ENCODE assay signal across 1 cellular context in genomic region chr7:946256-946996, GRCh38.
TF ChIP-seq lines count a peak whose summit lies in the region.

No MANE protein-coding gene starts in this region.

TF ChIP-seq in HepG2, 621 proteins besides CTCF, POLR2A, EP300 and RAD21:
- no peak for TF ChIP-seq ZNF205 (CRISPR knock-in tag; IDR thresholded peaks at IDR 0.05)
- TF ChIP-seq ZNF121 (CRISPR knock-in tag; IDR thresholded peaks at IDR 0.05): peak; percentile 68
- TF ChIP-seq GATA4 (IDR thresholded peaks at IDR 0.05; ENCODE audit: borderline replicate concordance, low read depth): no peak
- TF ChIP-seq NR2F1 (CRISPR knock-in tag; IDR thresholded peaks at IDR 0.05): no peak
- no peak for TF ChIP-seq ZNF17 (CRISPR knock-in tag; IDR thresholded peaks at IDR 0.05)
- TF ChIP-seq ATF7-NPFF (CRISPR knock-in tag; IDR thresholded peaks at IDR 0.05; ENCODE audit: low read depth): no peak
- no peak for TF ChIP-seq ADNP (CRISPR knock-in tag; IDR thresholded peaks at IDR 0.05)
- no peak for TF ChIP-seq ZNF317 (CRISPR knock-in tag; IDR thresholded peaks at IDR 0.05)
- no peak for TF ChIP-seq MIXL1 (CRISPR knock-in tag; IDR thresholded peaks at IDR 0.05)
- no peak for TF ChIP-seq ZFAT (CRISPR knock-in tag; conservative IDR thresholded peaks at IDR 0.05)
- 0 out of 2 replicates have a peak, but pooled peaks have one; percentile 43 for TF ChIP-seq RBFOX2 (IDR thresholded peaks at IDR 0.05; ENCODE audit: low read depth, low read length)
- no peak for TF ChIP-seq ZNF646 (CRISPR knock-in tag; IDR thresholded peaks at IDR 0.05)
- TF ChIP-seq ZNF670 (CRISPR knock-in tag; IDR thresholded peaks at IDR 0.05; ENCODE audit: borderline replicate concordance): no peak
- TF ChIP-seq ZKSCAN1 (IDR thresholded peaks at IDR 0.05; ENCODE audit: low read length): no peak
- TF ChIP-seq BORCS8-MEF2B (CRISPR knock-in tag; IDR thresholded peaks at IDR 0.05): no peak
- no peak for TF ChIP-seq HOXD1 (CRISPR knock-in tag; IDR thresholded peaks at IDR 0.05)
- TF ChIP-seq IRF2 (CRISPR knock-in tag; IDR thresholded peaks at IDR 0.05): no peak
- no peak for TF ChIP-seq NRL (CRISPR knock-in tag; IDR thresholded peaks at IDR 0.05; ENCODE audit: borderline replicate concordance)
- TF ChIP-seq, protein P1, sequence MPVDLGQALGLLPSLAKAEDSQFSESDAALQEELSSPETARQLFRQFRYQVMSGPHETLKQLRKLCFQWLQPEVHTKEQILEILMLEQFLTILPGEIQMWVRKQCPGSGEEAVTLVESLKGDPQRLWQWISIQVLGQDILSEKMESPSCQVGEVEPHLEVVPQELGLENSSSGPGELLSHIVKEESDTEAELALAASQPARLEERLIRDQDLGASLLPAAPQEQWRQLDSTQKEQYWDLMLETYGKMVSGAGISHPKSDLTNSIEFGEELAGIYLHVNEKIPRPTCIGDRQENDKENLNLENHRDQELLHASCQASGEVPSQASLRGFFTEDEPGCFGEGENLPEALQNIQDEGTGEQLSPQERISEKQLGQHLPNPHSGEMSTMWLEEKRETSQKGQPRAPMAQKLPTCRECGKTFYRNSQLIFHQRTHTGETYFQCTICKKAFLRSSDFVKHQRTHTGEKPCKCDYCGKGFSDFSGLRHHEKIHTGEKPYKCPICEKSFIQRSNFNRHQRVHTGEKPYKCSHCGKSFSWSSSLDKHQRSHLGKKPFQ (CRISPR knock-in tag; IDR thresholded peaks at IDR 0.05; ENCODE audit: insufficient replicate concordance): no peak
- 0 out of 2 replicates have a peak, but pooled peaks have one; percentile 15 for TF ChIP-seq ZNF263 (CRISPR knock-in tag; IDR thresholded peaks at IDR 0.05)
- no peak for TF ChIP-seq ZNF629 (CRISPR knock-in tag; conservative IDR thresholded peaks at IDR 0.05)
- no peak for TF ChIP-seq NPAS2 (CRISPR knock-in tag; IDR thresholded peaks at IDR 0.05; ENCODE audit: borderline replicate concordance)
- TF ChIP-seq ZBTB20 (CRISPR knock-in tag; IDR thresholded peaks at IDR 0.05; ENCODE audit: borderline replicate concordance, low read depth): no peak
- TF ChIP-seq, protein P2, sequence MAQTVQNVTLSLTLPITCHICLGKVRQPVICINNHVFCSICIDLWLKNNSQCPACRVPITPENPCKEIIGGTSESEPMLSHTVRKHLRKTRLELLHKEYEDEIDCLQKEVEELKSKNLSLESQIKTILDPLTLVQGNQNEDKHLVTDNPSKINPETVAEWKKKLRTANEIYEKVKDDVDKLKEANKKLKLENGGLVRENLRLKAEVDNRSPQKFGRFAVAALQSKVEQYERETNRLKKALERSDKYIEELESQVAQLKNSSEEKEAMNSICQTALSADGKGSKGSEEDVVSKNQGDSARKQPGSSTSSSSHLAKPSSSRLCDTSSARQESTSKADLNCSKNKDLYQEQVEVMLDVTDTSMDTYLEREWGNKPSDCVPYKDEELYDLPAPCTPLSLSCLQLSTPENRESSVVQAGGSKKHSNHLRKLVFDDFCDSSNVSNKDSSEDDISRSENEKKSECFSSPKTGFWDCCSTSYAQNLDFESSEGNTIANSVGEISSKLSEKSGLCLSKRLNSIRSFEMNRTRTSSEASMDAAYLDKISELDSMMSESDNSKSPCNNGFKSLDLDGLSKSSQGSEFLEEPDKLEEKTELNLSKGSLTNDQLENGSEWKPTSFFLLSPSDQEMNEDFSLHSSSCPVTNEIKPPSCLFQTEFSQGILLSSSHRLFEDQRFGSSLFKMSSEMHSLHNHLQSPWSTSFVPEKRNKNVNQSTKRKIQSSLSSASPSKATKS (CRISPR knock-in tag; IDR thresholded peaks at IDR 0.05): no peak
- 0 out of 2 replicates have a peak, but pooled peaks have one; percentile 37 for TF ChIP-seq GFI1 (CRISPR knock-in tag; IDR thresholded peaks at IDR 0.05; ENCODE audit: borderline replicate concordance)
- TF ChIP-seq ZBTB4 (CRISPR knock-in tag; IDR thresholded peaks at IDR 0.05; ENCODE audit: borderline replicate concordance): peak; percentile 6; the same call in 1 of the 2 replicates
- TF ChIP-seq MBNL3 (CRISPR knock-in tag; conservative IDR thresholded peaks at IDR 0.05): no peak
- TF ChIP-seq ZBTB21 (CRISPR knock-in tag; IDR thresholded peaks at IDR 0.05): no peak
- TF ChIP-seq ZEB1 (IDR thresholded peaks at IDR 0.05; ENCODE audit: insufficient replicate concordance, low read depth): peak; percentile 26
